In genomic region chr6:119174879-119175817, GRCh38 we compare ENCODE assay signal across 25 cellular contexts.
A peak's percentile ranks its signal among the peaks of the same experiment; 100 is the strongest.
DNase-seq lines count a peak whose midpoint lies in the region; ATAC-seq and TF ChIP-seq lines count a peak whose summit lies in the region.
"Had no signal": no experiment of that assay in that cellular context is flagged by ENCODE, and none has a peak within 500 bp of the region (broad histone marks: within the 10 kb centered on the region; RNA-seq: fewer than 3 reads in every experiment).

No MANE protein-coding gene starts in this region.

- H3K9me3 ChIP-seq in SK-N-SH: no peaks in the 10 kb centered on the region
- H3K9me3 ChIP-seq: transverse colon had no signal

- TF ChIP-seq EP300 in SK-N-SH (IDR thresholded peaks at IDR 0.05; ENCODE audit: borderline replicate concordance in 1 of 2, low read depth in 1 of 2, low read length in 1 of 2): peak in 1 of 2 experiments; percentile 68; a peak in 1 of 4 replicates

- H3K4me3 ChIP-seq in SK-N-SH (ENCODE audit: low read depth in 2 of 2, low read length in 1 of 2): no peak overlapping the region
- no peak overlapping the region for H3K4me3 ChIP-seq in brain microvascular endothelial cell (ENCODE audit: low read depth, low read length)
- H3K4me3 ChIP-seq: transverse colon had no signal

- POLR2A ChIA-PET in SK-N-SH (lab: Yijun Ruan, JAX): no interaction called here

- H3K4me2 ChIP-seq in SK-N-SH: no peak overlapping the region
- H3K4me2 ChIP-seq: KMS-11 had no signal

- no peak overlapping the region for H2AFZ ChIP-seq in SK-N-SH (ENCODE audit: low read depth)

- no peaks in the 10 kb centered on the region for H4K20me1 ChIP-seq in SK-N-SH (ENCODE audit: insufficient read depth)

- H3K27me3 ChIP-seq in SK-N-SH (ENCODE audit: insufficient read depth) (no peaks in the 10 kb centered on the region), brain microvascular endothelial cell (replicated peaks) (no peaks in the 10 kb centered on the region)
- H3K27me3 ChIP-seq: transverse colon had no signal

- no peak for ATAC-seq in GM19452 (IDR thresholded peaks at IDR 0.05; ENCODE audit: unreplicated experiment)
- ATAC-seq: left colon; stimulated activated naive CD8-positive, alpha-beta T cell treated with anti-CD3 and anti-CD28 coated beads, Interleukin-15, amount 100 ng/mL, for 72 hours; WTC11 had no signal

- H3K36me3 ChIP-seq in SK-N-SH (replicated peaks in 1 of 2; ENCODE audit: control insufficient read depth in 1 of 2, insufficient read depth in 2 of 2, low read length in 1 of 2) (peaks cover 5 to 16% of the 10 kb centered on the region in 2 experiments), brain microvascular endothelial cell (replicated peaks) (no peaks in the 10 kb centered on the region)

- H3K27ac ChIP-seq in SK-N-SH (ENCODE audit: low read depth in 2 of 2, low read length in 1 of 2) (peak overlapping the region; percentile 60 to 62; a peak in 3 of 4 replicates), brain microvascular endothelial cell (no peak overlapping the region)
- H3K27ac ChIP-seq: KMS-11, SK-N-MC, transverse colon had no signal

- 70% methylated on average over 8 of the region's 8 CpGs for WGBS in SK-N-SH (ENCODE audit: low lambda C conversion rate)

- in situ Hi-C loops in brain microvascular endothelial cell (cut with HindIII; ENCODE audit: low pct_ligation_motif_present, low sequenced_read_pairs): no loop called here

- peaks cover 4% of the 10 kb centered on the region for H3F3A ChIP-seq in SK-N-SH (replicated peaks; ENCODE audit: insufficient read depth)

- no peak overlapping the region for H3K9ac ChIP-seq in SK-N-SH
- H3K9ac ChIP-seq: KMS-11 had no signal

- DNase-seq in AG20443 (ENCODE audit: low spot score) (peak; percentile 13), SK-N-SH (no peak), fibroblast of gingiva (ENCODE audit: low read depth) (peak; percentile 57), renal cortical epithelial cell (ENCODE audit: low read depth) (peak; percentile 41), amygdala (lab: John Stamatoyannopoulos, UW) (no peak), brain microvascular endothelial cell (no peak), GM10266 (ENCODE audit: extremely low spot score) (no peak)
- DNase-seq: activated CD4-positive, alpha-beta memory T cell treated with anti-CD3 and anti-CD28 coated beads, Interleukin-2, amount 10 ng/mL, durations not matched to agents 7 days and 5 days; activated effector memory CD4-positive, alpha-beta T cell treated with anti-CD3 and anti-CD28 coated beads, Interleukin-2, amount 50 U/mL, for 16 hours; activated T-cell treated with anti-CD3 and anti-CD28 coated beads for 4 hours; CD4-positive, CD25-positive, alpha-beta regulatory T cell; DMS 273 treated with DMSO at 0.1 percent for 48 hours; erythroblast; left colon; mesenchymal stem cell; NCI-H1694 treated with DMSO at 0.1 percent for 48 hours; NCI-H2171 treated with DMSO at 0.1 percent for 48 hours; NCI-H526; nucleus accumbens; stimulated activated naive CD8-positive, alpha-beta T cell treated with anti-CD3 and anti-CD28 coated beads, Interleukin-15, amount 100 ng/mL, for 72 hours; transverse colon had no signal

- CTCF ChIA-PET in SK-N-SH (lab: Yijun Ruan, JAX): interaction anchor here (1.6 kb wide), 1 partner anchor 9 kb away, joined by 3 read pairs; no protein-coding TSS in a partner anchor

- H3K79me2 ChIP-seq in SK-N-SH (ENCODE audit: insufficient read depth): no peaks in the 10 kb centered on the region

- H3K4me1 ChIP-seq in SK-N-SH (ENCODE audit: control insufficient read depth in 1 of 2, insufficient read depth in 2 of 2, low read depth in 1 of 2, low read length in 1 of 2): peaks cover 0 to 8% of the 10 kb centered on the region in 2 experiments; a peak in 2 of 4 replicates
- H3K4me1 ChIP-seq: transverse colon had no signal

- H3K9me2 ChIP-seq in SK-N-SH: no peaks in the 10 kb centered on the region

- no peak for TF ChIP-seq CTCF in SK-N-SH (IDR thresholded peaks at IDR 0.05)
- TF ChIP-seq CTCF in brain microvascular endothelial cell (IDR thresholded peaks at IDR 0.05; ENCODE audit: low read depth, low read length, missing control alignments): no peak
- no peak for TF ChIP-seq CTCF in GM10266 (IDR thresholded peaks at IDR 0.05; ENCODE audit: control insufficient read depth, insufficient read depth, low read depth, missing control alignments)

- no peak for TF ChIP-seq RAD21 in SK-N-SH (IDR thresholded peaks at IDR 0.05; ENCODE audit: low read length)

TF ChIP-seq in SK-N-SH, 30 proteins besides CTCF, POLR2A, EP300 and RAD21 (continues in another document):
- TF ChIP-seq ZBTB33 (IDR thresholded peaks at IDR 0.05; ENCODE audit: borderline replicate concordance, low read depth) (no peak), USF2 (IDR thresholded peaks at IDR 0.05; ENCODE audit: borderline replicate concordance, low read depth, low read length) (no peak), GABPA (IDR thresholded peaks at IDR 0.05; ENCODE audit: low read depth) (no peak), SIN3A (IDR thresholded peaks at IDR 0.05; ENCODE audit: borderline replicate concordance, low read depth, low read length) (no peak), USF1 (IDR thresholded peaks at IDR 0.05; ENCODE audit: borderline replicate concordance, low read depth) (no peak), NFIC (IDR thresholded peaks at IDR 0.05; ENCODE audit: borderline replicate concordance) (peak; percentile 51), ELF1 (IDR thresholded peaks at IDR 0.05) (no peak), TEAD4 (IDR thresholded peaks at IDR 0.05; ENCODE audit: borderline replicate concordance, insufficient read depth) (0 out of 2 replicates have a peak, but pooled peaks have one; percentile 14), RFX5 (IDR thresholded peaks at IDR 0.05; ENCODE audit: low read length) (no peak), IRF3 (IDR thresholded peaks at IDR 0.05; ENCODE audit: low read depth, low read length) (no peak), FOXM1 (IDR thresholded peaks at IDR 0.05; ENCODE audit: low read depth) (no peak), CHD2 (IDR thresholded peaks at IDR 0.05; ENCODE audit: low read length, partially characterized antibody) (no peak), PBX3 (IDR thresholded peaks at IDR 0.05) (0 out of 2 replicates have a peak, but pooled peaks have one; percentile 26), GATA2 (CRISPR knock-in tag; IDR thresholded peaks at IDR 0.05) (no peak), MEF2A (IDR thresholded peaks at IDR 0.05; ENCODE audit: borderline replicate concordance, low read depth) (peak; percentile 59; the same call in 1 of the 2 replicates), JUND (IDR thresholded peaks at IDR 0.05) (peak; percentile 49), TCF12 (IDR thresholded peaks at IDR 0.05) (peak; percentile 47; the same call in 1 of the 2 replicates), MAX (IDR thresholded peaks at IDR 0.05; ENCODE audit: low read depth) (no peak), YY1 (IDR thresholded peaks at IDR 0.05; ENCODE audit: low read depth) (no peak)

Comparison
In these comparisons a context has a peak if more than half of its experiments do, and no peak if none do; other contexts are left out.
1. DNase-seq: peak in AG20443 (single experiment), fibroblast of gingiva (single experiment) and renal cortical epithelial cell (single experiment); none in SK-N-SH (single experiment), amygdala (0 of 56), brain microvascular endothelial cell (single experiment) and GM10266 (single experiment).